16 cellular contexts compared by ENCODE assay signal in the genomic region with DNA sequence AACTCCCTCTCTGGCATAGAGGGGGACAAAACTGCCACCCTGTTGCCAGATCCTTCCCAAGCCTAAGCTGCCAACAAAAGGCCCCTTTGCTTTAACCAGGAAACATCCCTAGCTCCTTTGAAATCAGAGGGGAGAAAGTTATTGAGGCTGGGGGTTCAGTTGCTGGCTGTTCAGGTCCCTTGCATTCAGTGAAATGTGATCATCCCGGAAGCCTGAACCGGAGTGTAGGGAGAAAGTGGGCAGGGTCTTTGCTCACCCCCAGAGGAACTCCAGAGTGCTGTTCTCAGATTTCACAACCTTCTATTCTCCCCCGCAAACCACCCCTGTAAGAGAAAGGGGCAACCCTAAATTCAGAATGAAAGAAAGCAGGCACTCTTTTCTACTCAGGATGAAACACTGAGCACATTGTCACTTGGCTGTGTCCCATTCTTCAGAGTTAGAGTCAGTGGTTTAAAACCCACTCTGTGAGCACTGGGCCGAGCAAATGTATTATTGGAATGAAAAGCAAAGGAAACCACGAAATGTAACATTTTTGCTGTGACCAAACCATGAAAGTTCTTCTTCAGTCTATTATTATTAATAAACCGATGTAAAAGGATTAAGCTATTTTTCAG.
DNase-seq lines count a peak whose midpoint lies in the region; ATAC-seq and TF ChIP-seq lines count a peak whose summit lies in the region.
"Had no signal": no experiment of that assay in that cellular context is flagged by ENCODE, and none has a peak within 500 bp of the region (broad histone marks: within the 10 kb centered on the region; RNA-seq: fewer than 3 reads in every experiment).

No MANE protein-coding gene starts in this region.

- H3K9me3 Mint-ChIP-seq in stimulated activated naive CD8-positive, alpha-beta T cell treated with anti-CD3 and anti-CD28 coated beads, Interleukin-15, amount 100 ng/mL, for 72 hours = peaks cover 0 to 22% of the 10 kb centered on the region in 2 donors
- H3K9me3 Mint-ChIP-seq: activated naive CD4-positive, alpha-beta T cell treated with anti-CD3 and anti-CD28 coated beads, Interleukin-2, amount 10 ng/mL, durations not matched to agents 7 days and 5 days had no signal

- H3K4me3 ChIP-seq in GM06990 (replicated peaks; ENCODE audit: low read depth, low read length) = no peak overlapping the region
- H3K4me3 ChIP-seq: colonic mucosa, stomach had no signal

- no peak for TF ChIP-seq CTCF in GM06990 (IDR thresholded peaks at IDR 0.05; ENCODE audit: insufficient read depth, low read length, poor library complexity, severe bottlenecking)

- no peak overlapping the region for H3K4me3 Mint-ChIP-seq in stimulated activated naive CD8-positive, alpha-beta T cell treated with anti-CD3 and anti-CD28 coated beads, Interleukin-15, amount 100 ng/mL, for 72 hours
- H3K4me3 Mint-ChIP-seq: activated naive CD4-positive, alpha-beta T cell treated with anti-CD3 and anti-CD28 coated beads, Interleukin-2, amount 10 ng/mL, durations not matched to agents 7 days and 5 days; B cell had no signal

- no peaks in the 10 kb centered on the region for H3K27me3 ChIP-seq in GM06990 (replicated peaks; ENCODE audit: control insufficient read depth, insufficient read depth, low read length)
- H3K27me3 ChIP-seq: colonic mucosa, stomach had no signal

- no peak overlapping the region for H3K27ac Mint-ChIP-seq in stimulated activated naive CD8-positive, alpha-beta T cell treated with anti-CD3 and anti-CD28 coated beads, Interleukin-15, amount 100 ng/mL, for 72 hours
- H3K27ac Mint-ChIP-seq: activated naive CD4-positive, alpha-beta T cell treated with anti-CD3 and anti-CD28 coated beads, Interleukin-2, amount 10 ng/mL, durations not matched to agents 7 days and 5 days; B cell had no signal

- peaks cover 13% of the 10 kb centered on the region for H3K4me1 Mint-ChIP-seq in stimulated activated naive CD8-positive, alpha-beta T cell treated with anti-CD3 and anti-CD28 coated beads, Interleukin-15, amount 100 ng/mL, for 72 hours
- H3K4me1 Mint-ChIP-seq: activated naive CD4-positive, alpha-beta T cell treated with anti-CD3 and anti-CD28 coated beads, Interleukin-2, amount 10 ng/mL, durations not matched to agents 7 days and 5 days; B cell had no signal

- no peaks in the 10 kb centered on the region for H3K27me3 Mint-ChIP-seq in stimulated activated naive CD8-positive, alpha-beta T cell treated with anti-CD3 and anti-CD28 coated beads, Interleukin-15, amount 100 ng/mL, for 72 hours
- H3K27me3 Mint-ChIP-seq: activated naive CD4-positive, alpha-beta T cell treated with anti-CD3 and anti-CD28 coated beads, Interleukin-2, amount 10 ng/mL, durations not matched to agents 7 days and 5 days; B cell had no signal

- DNase-seq in GM06990 (ENCODE audit: extremely low read depth, insufficient read length) (peak; percentile 8), iPS-NIHi11 (ENCODE audit: low spot score) (peak; percentile 58), posterior vena cava (ENCODE audit: low spot score) (no peak), DMS114 treated with DMSO at 0.1 percent for 48 hours (lab: John Stamatoyannopoulos, UW; ENCODE audit: unreplicated experiment) (no peak)
- no peak for DNase-seq in stimulated activated naive CD8-positive, alpha-beta T cell treated with anti-CD3 and anti-CD28 coated beads, Interleukin-15, amount 100 ng/mL, for 72 hours
- no peak for DNase-seq in stimulated activated naive CD8-positive, alpha-beta T cell treated with anti-CD3 and anti-CD28 coated beads, Interleukin-15, Interleukin-2, amounts not matched to agents 100 U/mL and 50 U/mL, for 24 hours
- DNase-seq: activated CD4-positive, alpha-beta T cell treated with anti-CD3 and anti-CD28 coated beads for 48 hours; activated naive CD4-positive, alpha-beta T cell treated with anti-CD3 and anti-CD28 coated beads, Interleukin-2, amount 10 ng/mL, durations not matched to agents 7 days and 5 days; colonic mucosa; NCI-H1417; stimulated activated CD4-positive, alpha-beta T cell treated with anti-CD3 and anti-CD28 coated beads, Interleukin-2, amount 100 ng/mL, for 48 hours; stomach; T-helper 1 cell had no signal

- ATAC-seq in GM21576 (IDR thresholded peaks at IDR 0.05; ENCODE audit: unreplicated experiment) = peak; percentile 44
- peak; percentile 62 for ATAC-seq in HG03460 (IDR thresholded peaks at IDR 0.05; ENCODE audit: unreplicated experiment)
- ATAC-seq in stimulated activated naive CD8-positive, alpha-beta T cell treated with anti-CD3 and anti-CD28 coated beads, Interleukin-15, amount 100 ng/mL, for 72 hours = no peak
- no peak for ATAC-seq in stimulated activated naive CD8-positive, alpha-beta T cell treated with anti-CD3 and anti-CD28 coated beads, Interleukin-15, Interleukin-2, amounts not matched to agents 100 U/mL and 50 U/mL, for 24 hours

- no peaks in the 10 kb centered on the region for H3K36me3 ChIP-seq in GM06990 (ENCODE audit: control insufficient read depth, insufficient read depth, low read length)
- H3K36me3 ChIP-seq: colonic mucosa, stomach had no signal

- intact Hi-C loops in posterior vena cava (cut with DNase I) = no loop called here

Comparison
In these comparisons a context has a peak if more than half of its experiments do, and no peak if none do; other contexts are left out.
1. DNase-seq: peak in GM06990 (single experiment) and iPS-NIHi11 (single experiment); none in stimulated activated naive CD8-positive, alpha-beta T cell treated with anti-CD3 and anti-CD28 coated beads, Interleukin-15, amount 100 ng/mL, for 72 hours (0 of 2), posterior vena cava (single experiment), stimulated activated naive CD8-positive, alpha-beta T cell treated with anti-CD3 and anti-CD28 coated beads, Interleukin-15, Interleukin-2, amounts not matched to agents 100 U/mL and 50 U/mL, for 24 hours (single experiment) and DMS114 treated with DMSO at 0.1 percent for 48 hours (single experiment).
2. ATAC-seq: peak in GM21576 (single experiment) and HG03460 (single experiment); none in stimulated activated naive CD8-positive, alpha-beta T cell treated with anti-CD3 and anti-CD28 coated beads, Interleukin-15, amount 100 ng/mL, for 72 hours (single experiment) and stimulated activated naive CD8-positive, alpha-beta T cell treated with anti-CD3 and anti-CD28 coated beads, Interleukin-15, Interleukin-2, amounts not matched to agents 100 U/mL and 50 U/mL, for 24 hours (single experiment).